Comparison of ENCODE assay signal across 8 cellular contexts in the genomic region with DNA sequence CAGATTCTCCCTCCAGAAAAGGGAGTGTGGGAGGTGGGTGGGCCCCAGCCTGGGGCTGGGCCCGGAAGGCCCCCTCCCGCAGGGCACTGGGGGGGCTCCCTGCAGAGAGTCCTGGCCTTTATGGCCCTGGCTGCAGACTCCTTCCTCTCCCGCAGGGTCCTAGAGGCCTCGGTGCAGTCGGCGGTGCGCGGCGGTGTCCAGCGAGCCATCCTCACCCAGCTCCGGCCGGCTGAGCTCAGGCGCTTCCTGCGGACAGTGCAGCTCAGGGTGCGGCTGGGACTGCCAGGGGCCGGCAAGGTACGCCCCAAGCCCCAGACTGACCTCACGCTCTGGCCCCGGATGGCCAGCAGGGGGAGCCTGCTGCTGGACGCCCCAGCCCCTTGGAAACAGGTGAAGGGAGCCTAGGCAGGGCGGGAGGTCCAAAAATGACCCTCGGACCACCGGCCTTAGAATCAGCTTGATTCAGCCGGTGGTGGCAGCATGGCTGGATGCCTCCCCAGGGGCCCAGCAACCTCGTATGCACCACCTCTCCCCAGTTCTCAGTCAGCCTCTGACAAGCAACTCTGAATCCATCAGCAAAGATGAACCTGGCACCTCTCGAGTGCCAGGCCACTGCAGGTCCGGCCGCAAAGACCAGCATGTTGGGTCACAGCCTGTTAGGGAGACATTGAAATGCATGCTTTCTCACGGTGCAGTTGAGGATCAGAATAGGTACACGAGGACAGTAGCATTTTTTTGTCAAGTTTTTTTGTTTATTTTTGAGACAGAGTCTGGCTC. TPM values are rescaled to one million over a fixed set of nuclear protein-coding genes. Genes with fewer than 3 reads are reported as not detected.
DNase-seq lines count a peak whose midpoint lies in the region; ATAC-seq and TF ChIP-seq lines count a peak whose summit lies in the region.

No MANE protein-coding gene starts in this region.

- POLR2A ChIA-PET in naive thymus-derived CD8-positive, alpha-beta T cell (lab: Charles Lee), result interaction anchor here (1.7 kb wide), 1 partner anchor 21 kb away, joined by 8 read pairs; the partner anchor contains the start of genes CLCN6 and MTHFR

- H3K4me1 ChIP-seq in fibroblast of lung (ENCODE audit: control insufficient read depth, extremely low read depth, insufficient read depth, low read length) (peaks cover 22% of the 10 kb centered on the region), tibial artery (peaks cover 9 to 53% (median 48%) of the 10 kb centered on the region in 4 donors)

- peak; percentile 77 to 80 for TF ChIP-seq CTCF in fibroblast of lung (conservative IDR thresholded peaks at IDR 0.05 in 1 of 2, IDR thresholded peaks at IDR 0.05 in 1 of 2; ENCODE audit: low read depth in 1 of 2, low read length in 2 of 2)
- TF ChIP-seq CTCF in tibial artery (IDR thresholded peaks at IDR 0.05), result peak; percentile 78

- no peak overlapping the region for H3K9ac ChIP-seq in fibroblast of lung (ENCODE audit: insufficient read depth, low read length)

- peak overlapping the region in 8 of 10 donors; percentile 26 to 67 (median 52) for H3K4me3 Mint-ChIP-seq in naive thymus-derived CD8-positive, alpha-beta T cell

- no peaks in the 10 kb centered on the region for H3K27me3 ChIP-seq in MG63
- H3K27me3 ChIP-seq in fibroblast of lung (ENCODE audit: control insufficient read depth, insufficient read depth, low read length), result no peaks in the 10 kb centered on the region
- H3K27me3 ChIP-seq in tibial artery, result no peaks in the 10 kb centered on the region

- H3K4me2 ChIP-seq in fibroblast of lung (ENCODE audit: extremely low read depth, insufficient read depth, low read length), result no peak overlapping the region

- DNase-seq in SKM-1 (lab: John Stamatoyannopoulos, UW; ENCODE audit: unreplicated experiment), result peak; percentile 29
- no peak for DNase-seq in SKM-1 treated with dmso at 0.1 percent for 144 hours (lab: John Stamatoyannopoulos, UW; ENCODE audit: unreplicated experiment)
- DNase-seq in MG63, result peak; percentile 37
- peak; percentile 77 for DNase-seq in activated CD8-positive, alpha-beta memory T cell treated with anti-CD3 and anti-CD28 coated beads, Interleukin-2, amount 50 U/mL, for 48 hours
- peak; percentile 44 to 60 for DNase-seq in fibroblast of lung (ENCODE audit: low read depth in 2 of 2)
- peak in 6 of 10 donors; percentile 18 to 34 (median 30) for DNase-seq in naive thymus-derived CD8-positive, alpha-beta T cell
- DNase-seq in tibial artery, result peak; percentile 56 to 82

- H3K27ac ChIP-seq in fibroblast of lung (ENCODE audit: insufficient read depth, low read length) (no peak overlapping the region), tibial artery (peak overlapping the region; percentile 43 to 47)

- peak; percentile 48 to 77 for ATAC-seq in naive thymus-derived CD8-positive, alpha-beta T cell
- ATAC-seq in GM18520 (IDR thresholded peaks at IDR 0.05; ENCODE audit: unreplicated experiment), result no peak

- peak overlapping the region in 5 of 10 donors; percentile 15 to 80 (median 65) for H3K27ac Mint-ChIP-seq in naive thymus-derived CD8-positive, alpha-beta T cell

- H3K9me3 ChIP-seq in MG63 (no peaks in the 10 kb centered on the region), fibroblast of lung (ENCODE audit: control insufficient read depth, insufficient read depth, low read depth, low read length) (no peaks in the 10 kb centered on the region), tibial artery (no peaks in the 10 kb centered on the region)

- intact Hi-C loops in tibial artery (cut with DNase I; ENCODE audit: low total_unique reads), result loop anchor here (5.0 kb wide), 1 partner anchor 122 kb away; no protein-coding TSS in a partner anchor

- H3K4me3 ChIP-seq in MG63 (no peak overlapping the region), fibroblast of lung (replicated peaks in 1 of 4; ENCODE audit: control extremely low read depth in 1 of 4, insufficient read depth in 1 of 4, low read depth in 3 of 4, low read length in 4 of 4) (peak overlapping the region in 1 of 4 experiments; percentile 37), tibial artery (peak overlapping the region; percentile 20 to 47)

- no peak overlapping the region for H2AFZ ChIP-seq in fibroblast of lung (ENCODE audit: low read length)

- no peaks in the 10 kb centered on the region for H3K9me3 Mint-ChIP-seq in naive thymus-derived CD8-positive, alpha-beta T cell

- H3K36me3 ChIP-seq in MG63 (no peaks in the 10 kb centered on the region), fibroblast of lung (ENCODE audit: control insufficient read depth, insufficient read depth, low read length) (peaks cover 17% of the 10 kb centered on the region), tibial artery (peaks cover 0 to 7% (median 0%) of the 10 kb centered on the region in 3 donors)

- H3K79me2 ChIP-seq in fibroblast of lung (ENCODE audit: control insufficient read depth, insufficient read depth, low read length), result no peaks in the 10 kb centered on the region

- H3K27me3 Mint-ChIP-seq in naive thymus-derived CD8-positive, alpha-beta T cell, result no peaks in the 10 kb centered on the region

- H4K20me1 ChIP-seq in fibroblast of lung (ENCODE audit: control insufficient read depth, extremely low read depth, insufficient read depth, low read length), result no peaks in the 10 kb centered on the region

- peaks cover 0 to 22% (median 10%) of the 10 kb centered on the region in 4 donors for H3K4me1 Mint-ChIP-seq in naive thymus-derived CD8-positive, alpha-beta T cell

- no peaks in the 10 kb centered on the region for H3K36me3 Mint-ChIP-seq in naive thymus-derived CD8-positive, alpha-beta T cell

RNA-seq across cellular contexts. Expression of gene MTHFR, which starts 20.6 kb away (rescaled TPM):
- 3.8 and 7.8 TPM in 2 replicates for total RNA-seq in MG63 (2014; rRNA removed; shearing (Covaris generic); ENCODE audit: low replicate concordance)
- 56.5 and 87.4 TPM in 2 replicates for total RNA-seq in fibroblast of lung
- polyA plus RNA-seq in fibroblast of lung, result 13.3 and 16.3 TPM in 2 replicates
- polyA plus RNA-seq in fibroblast of lung (2012), result 11.6 and 15.4 TPM in 2 replicates
- polyA minus RNA-seq in fibroblast of lung (ENCODE audit: low replicate concordance), result 56.7 and 59.5 TPM in 2 replicates
- 10 to 100 TPM; 63.9 to 71.7 TPM for total RNA-seq in naive thymus-derived CD8-positive, alpha-beta T cell
- polyA plus RNA-seq in naive thymus-derived CD8-positive, alpha-beta T cell, result 1 to 10 TPM; 3.7 to 9.5 (median 8.0) TPM

RNA-seq across cellular contexts. Expression of gene CLCN6, which starts 20.8 kb away (rescaled TPM):
- total RNA-seq in MG63 (2014; rRNA removed; shearing (Covaris generic); ENCODE audit: low replicate concordance), result 1.5 and 6.1 TPM in 2 replicates
- 10.3 and 19.3 TPM in 2 replicates for total RNA-seq in fibroblast of lung
- polyA plus RNA-seq in fibroblast of lung, result 13.8 and 15.3 TPM in 2 replicates
- polyA plus RNA-seq in fibroblast of lung (2012), result 11.1 and 12.9 TPM in 2 replicates
- 18.6 and 24.6 TPM in 2 replicates for polyA minus RNA-seq in fibroblast of lung (ENCODE audit: low replicate concordance)
- 10 to 100 TPM; 26.8 to 31.8 TPM for total RNA-seq in naive thymus-derived CD8-positive, alpha-beta T cell
- 1 to 10 TPM; 1.2 to 2.8 (median 2.1) TPM for polyA plus RNA-seq in naive thymus-derived CD8-positive, alpha-beta T cell

RNA-seq across cellular contexts. Expression of gene C1orf167, which starts 23.2 kb away (rescaled TPM):
- total RNA-seq in MG63 (2014; rRNA removed; shearing (Covaris generic); ENCODE audit: low replicate concordance), result not detected in 2 replicates
- 0.99 and 1.3 TPM in 2 replicates for total RNA-seq in fibroblast of lung
- polyA plus RNA-seq in fibroblast of lung, result 0.28 and 0.39 TPM in 2 replicates
- 0.38 and 1.5 TPM in 2 replicates for polyA plus RNA-seq in fibroblast of lung (2012)
- polyA minus RNA-seq in fibroblast of lung (ENCODE audit: low replicate concordance), result 0.47 and 0.48 TPM in 2 replicates
- total RNA-seq in naive thymus-derived CD8-positive, alpha-beta T cell, result not detected
- polyA plus RNA-seq in naive thymus-derived CD8-positive, alpha-beta T cell, result not detected

RNA-seq across cellular contexts. Expression of gene AGTRAP, which starts 49.2 kb away (rescaled TPM):
- 43.5 and 53.7 TPM in 2 replicates for total RNA-seq in MG63 (2014; rRNA removed; shearing (Covaris generic); ENCODE audit: low replicate concordance)
- total RNA-seq in fibroblast of lung, result 47.3 and 58.8 TPM in 2 replicates
- 21.0 and 25.5 TPM in 2 replicates for polyA plus RNA-seq in fibroblast of lung
- 39.2 and 41.6 TPM in 2 replicates for polyA plus RNA-seq in fibroblast of lung (2012)
- polyA minus RNA-seq in fibroblast of lung (ENCODE audit: low replicate concordance), result 50.2 and 57.2 TPM in 2 replicates
- 10 to 100 TPM; 16.7 to 19.3 TPM for total RNA-seq in naive thymus-derived CD8-positive, alpha-beta T cell
- polyA plus RNA-seq in naive thymus-derived CD8-positive, alpha-beta T cell, result 100 to 1,000 TPM in 1 of 3 donors, 10 to 100 TPM in 2; 57.3 to 106 (median 90.0) TPM
